In the genomic region with DNA sequence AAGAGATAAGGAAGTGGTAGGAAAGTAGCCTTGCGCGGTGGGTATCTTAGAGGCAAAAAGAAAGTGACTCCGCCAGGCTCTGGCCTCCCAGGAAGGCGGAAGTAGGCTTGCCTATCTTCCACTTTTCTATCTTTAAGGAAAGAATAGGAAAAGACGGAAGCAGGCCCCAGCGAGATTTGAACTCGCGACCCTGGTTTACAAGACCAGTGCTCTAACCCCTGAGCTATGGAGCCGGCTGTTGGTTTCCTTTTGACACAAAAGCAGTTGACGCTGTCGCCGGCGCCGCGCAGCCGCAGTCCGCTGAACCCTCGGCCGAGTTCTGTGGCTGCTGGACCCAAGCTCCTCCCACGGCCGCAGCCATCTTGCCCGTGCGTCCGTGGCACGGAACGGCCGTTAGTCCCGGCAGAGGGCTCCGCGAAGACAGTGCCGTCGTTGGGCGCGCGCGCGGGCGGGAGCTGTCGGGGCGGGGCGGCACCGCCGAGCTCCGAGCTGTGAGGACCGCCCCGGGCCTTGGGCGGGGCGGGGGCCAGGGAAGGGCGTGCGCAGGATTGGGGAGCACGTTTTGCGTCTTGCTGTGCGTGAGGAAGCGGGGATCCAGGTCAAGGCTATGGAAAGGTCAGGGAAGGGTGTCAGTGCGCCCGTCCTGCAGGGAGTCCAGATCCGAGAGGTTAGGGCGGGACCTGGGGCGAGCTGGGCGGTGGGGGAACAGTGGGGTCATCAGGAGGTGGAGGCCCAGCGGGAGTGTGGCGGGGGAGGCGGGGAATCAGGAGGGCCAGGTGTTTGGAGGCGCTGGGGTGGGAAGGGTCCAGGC, we compare ENCODE assay signal across 1 cellular context.
TF ChIP-seq lines count a peak whose summit lies in the region.

No MANE protein-coding gene starts in this region.

TF ChIP-seq in HepG2, 621 proteins besides CTCF, POLR2A, EP300 and RAD21 (continued from another document and continues in another):
- TF ChIP-seq ELF4 (CRISPR knock-in tag; IDR thresholded peaks at IDR 0.05; ENCODE audit: borderline replicate concordance) (peak; percentile 66; the same call in 1 of the 2 replicates), ZNF780A (CRISPR knock-in tag; IDR thresholded peaks at IDR 0.05) (peak; percentile 83), ZC3H4 (CRISPR knock-in tag; IDR thresholded peaks at IDR 0.05; ENCODE audit: borderline replicate concordance) (no peak), RBM22 (optimal IDR thresholded peaks at IDR 0.05; ENCODE audit: low read length) (peak; percentile 96), HOXA7 (CRISPR knock-in tag; IDR thresholded peaks at IDR 0.05) (no peak), ZEB1 (IDR thresholded peaks at IDR 0.05; ENCODE audit: insufficient replicate concordance, low read depth) (peak; percentile 48), ZNF451 (CRISPR knock-in tag; IDR thresholded peaks at IDR 0.05) (peak; percentile 66; the same call in 1 of the 2 replicates), KMT2A (CRISPR knock-in tag; IDR thresholded peaks at IDR 0.05) (no peak), ZNF772 (CRISPR knock-in tag; IDR thresholded peaks at IDR 0.05) (peak; percentile 81), TOPORS (CRISPR knock-in tag; IDR thresholded peaks at IDR 0.05) (peak; percentile 94), CEBPB (IDR thresholded peaks at IDR 0.05; ENCODE audit: borderline replicate concordance, low read depth, low read length) (no peak), SALL2 (CRISPR knock-in tag; IDR thresholded peaks at IDR 0.05) (peak; percentile 87; the same call in 1 of the 2 replicates), GATA4 (IDR thresholded peaks at IDR 0.05; ENCODE audit: borderline replicate concordance, low read depth) (peak; percentile 48; the same call in 1 of the 2 replicates), ZNF567 (CRISPR knock-in tag; IDR thresholded peaks at IDR 0.05; ENCODE audit: borderline replicate concordance) (no peak), NR3C1 (CRISPR knock-in tag; IDR thresholded peaks at IDR 0.05) (no peak), SALL1 (CRISPR knock-in tag; IDR thresholded peaks at IDR 0.05) (peak; percentile 80), IRF2 (CRISPR knock-in tag; IDR thresholded peaks at IDR 0.05) (peak; percentile 58; the same call in 1 of the 2 replicates), SATB2 (CRISPR knock-in tag; IDR thresholded peaks at IDR 0.05) (peak; percentile 53; the same call in 1 of the 2 replicates), JUNB (CRISPR knock-in tag; IDR thresholded peaks at IDR 0.05; ENCODE audit: borderline replicate concordance) (no peak; the same call in 1 of the 2 replicates), ERF (CRISPR knock-in tag; IDR thresholded peaks at IDR 0.05) (peak; percentile 77), RFXAP (CRISPR knock-in tag; IDR thresholded peaks at IDR 0.05; ENCODE audit: borderline replicate concordance) (peak; percentile 54; the same call in 1 of the 2 replicates), ZNF382 (CRISPR knock-in tag; IDR thresholded peaks at IDR 0.05; ENCODE audit: borderline replicate concordance) (no peak), ZNF746 (CRISPR knock-in tag; IDR thresholded peaks at IDR 0.05) (peak; percentile 18; the same call in 1 of the 2 replicates), HIVEP1 (CRISPR knock-in tag; IDR thresholded peaks at IDR 0.05) (no peak), DR1 (CRISPR knock-in tag; IDR thresholded peaks at IDR 0.05) (no peak; the same call in 1 of the 2 replicates), ZNF264 (CRISPR knock-in tag; IDR thresholded peaks at IDR 0.05) (0 out of 2 replicates have a peak, but pooled peaks have one; percentile 69), HNRNPH1 (optimal IDR thresholded peaks at IDR 0.05; ENCODE audit: low read depth, low read length) (no peak), DNMT1 (CRISPR knock-in tag; IDR thresholded peaks at IDR 0.05) (peak; percentile 77), GZF1 (CRISPR knock-in tag; IDR thresholded peaks at IDR 0.05) (no peak), TBX2 (CRISPR knock-in tag; IDR thresholded peaks at IDR 0.05; ENCODE audit: borderline replicate concordance) (peak; percentile 59; the same call in 1 of the 2 replicates), ZSCAN22 (CRISPR knock-in tag; IDR thresholded peaks at IDR 0.05) (0 out of 2 replicates have a peak, but pooled peaks have one; percentile 39), JUND (CRISPR knock-in tag; IDR thresholded peaks at IDR 0.05) (peak; percentile 38; the same call in 1 of the 2 replicates)
- TF ChIP-seq, protein P1, sequence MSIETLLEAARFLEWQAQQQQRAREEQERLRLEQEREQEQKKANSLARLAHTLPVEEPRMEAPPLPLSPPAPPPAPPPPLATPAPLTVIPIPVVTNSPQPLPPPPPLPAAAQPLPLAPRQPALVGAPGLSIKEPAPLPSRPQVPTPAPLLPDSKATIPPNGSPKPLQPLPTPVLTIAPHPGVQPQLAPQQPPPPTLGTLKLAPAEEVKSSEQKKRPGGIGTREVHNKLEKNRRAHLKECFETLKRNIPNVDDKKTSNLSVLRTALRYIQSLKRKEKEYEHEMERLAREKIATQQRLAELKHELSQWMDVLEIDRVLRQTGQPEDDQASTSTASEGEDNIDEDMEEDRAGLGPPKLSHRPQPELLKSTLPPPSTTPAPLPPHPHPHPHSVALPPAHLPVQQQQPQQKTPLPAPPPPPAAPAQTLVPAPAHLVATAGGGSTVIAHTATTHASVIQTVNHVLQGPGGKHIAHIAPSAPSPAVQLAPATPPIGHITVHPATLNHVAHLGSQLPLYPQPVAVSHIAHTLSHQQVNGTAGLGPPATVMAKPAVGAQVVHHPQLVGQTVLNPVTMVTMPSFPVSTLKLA (IDR thresholded peaks at IDR 0.05), result no peak
- TF ChIP-seq, protein P2, sequence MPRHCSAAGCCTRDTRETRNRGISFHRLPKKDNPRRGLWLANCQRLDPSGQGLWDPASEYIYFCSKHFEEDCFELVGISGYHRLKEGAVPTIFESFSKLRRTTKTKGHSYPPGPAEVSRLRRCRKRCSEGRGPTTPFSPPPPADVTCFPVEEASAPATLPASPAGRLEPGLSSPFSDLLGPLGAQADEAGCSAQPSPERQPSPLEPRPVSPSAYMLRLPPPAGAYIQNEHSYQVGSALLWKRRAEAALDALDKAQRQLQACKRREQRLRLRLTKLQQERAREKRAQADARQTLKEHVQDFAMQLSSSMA (CRISPR knock-in tag; IDR thresholded peaks at IDR 0.05), result no peak
- TF ChIP-seq, protein P3, sequence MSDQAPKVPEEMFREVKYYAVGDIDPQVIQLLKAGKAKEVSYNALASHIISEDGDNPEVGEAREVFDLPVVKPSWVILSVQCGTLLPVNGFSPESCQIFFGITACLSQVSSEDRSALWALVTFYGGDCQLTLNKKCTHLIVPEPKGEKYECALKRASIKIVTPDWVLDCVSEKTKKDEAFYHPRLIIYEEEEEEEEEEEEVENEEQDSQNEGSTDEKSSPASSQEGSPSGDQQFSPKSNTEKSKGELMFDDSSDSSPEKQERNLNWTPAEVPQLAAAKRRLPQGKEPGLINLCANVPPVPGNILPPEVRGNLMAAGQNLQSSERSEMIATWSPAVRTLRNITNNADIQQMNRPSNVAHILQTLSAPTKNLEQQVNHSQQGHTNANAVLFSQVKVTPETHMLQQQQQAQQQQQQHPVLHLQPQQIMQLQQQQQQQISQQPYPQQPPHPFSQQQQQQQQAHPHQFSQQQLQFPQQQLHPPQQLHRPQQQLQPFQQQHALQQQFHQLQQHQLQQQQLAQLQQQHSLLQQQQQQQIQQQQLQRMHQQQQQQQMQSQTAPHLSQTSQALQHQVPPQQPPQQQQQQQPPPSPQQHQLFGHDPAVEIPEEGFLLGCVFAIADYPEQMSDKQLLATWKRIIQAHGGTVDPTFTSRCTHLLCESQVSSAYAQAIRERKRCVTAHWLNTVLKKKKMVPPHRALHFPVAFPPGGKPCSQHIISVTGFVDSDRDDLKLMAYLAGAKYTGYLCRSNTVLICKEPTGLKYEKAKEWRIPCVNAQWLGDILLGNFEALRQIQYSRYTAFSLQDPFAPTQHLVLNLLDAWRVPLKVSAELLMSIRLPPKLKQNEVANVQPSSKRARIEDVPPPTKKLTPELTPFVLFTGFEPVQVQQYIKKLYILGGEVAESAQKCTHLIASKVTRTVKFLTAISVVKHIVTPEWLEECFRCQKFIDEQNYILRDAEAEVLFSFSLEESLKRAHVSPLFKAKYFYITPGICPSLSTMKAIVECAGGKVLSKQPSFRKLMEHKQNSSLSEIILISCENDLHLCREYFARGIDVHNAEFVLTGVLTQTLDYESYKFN (CRISPR knock-in tag; conservative IDR thresholded peaks at IDR 0.05), result peak; percentile 59
- TF ChIP-seq, protein P4, sequence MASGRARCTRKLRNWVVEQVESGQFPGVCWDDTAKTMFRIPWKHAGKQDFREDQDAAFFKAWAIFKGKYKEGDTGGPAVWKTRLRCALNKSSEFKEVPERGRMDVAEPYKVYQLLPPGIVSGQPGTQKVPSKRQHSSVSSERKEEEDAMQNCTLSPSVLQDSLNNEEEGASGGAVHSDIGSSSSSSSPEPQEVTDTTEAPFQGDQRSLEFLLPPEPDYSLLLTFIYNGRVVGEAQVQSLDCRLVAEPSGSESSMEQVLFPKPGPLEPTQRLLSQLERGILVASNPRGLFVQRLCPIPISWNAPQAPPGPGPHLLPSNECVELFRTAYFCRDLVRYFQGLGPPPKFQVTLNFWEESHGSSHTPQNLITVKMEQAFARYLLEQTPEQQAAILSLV (CRISPR knock-in tag; IDR thresholded peaks at IDR 0.05; ENCODE audit: borderline replicate concordance), result peak; percentile 79
- TF ChIP-seq, protein P5, sequence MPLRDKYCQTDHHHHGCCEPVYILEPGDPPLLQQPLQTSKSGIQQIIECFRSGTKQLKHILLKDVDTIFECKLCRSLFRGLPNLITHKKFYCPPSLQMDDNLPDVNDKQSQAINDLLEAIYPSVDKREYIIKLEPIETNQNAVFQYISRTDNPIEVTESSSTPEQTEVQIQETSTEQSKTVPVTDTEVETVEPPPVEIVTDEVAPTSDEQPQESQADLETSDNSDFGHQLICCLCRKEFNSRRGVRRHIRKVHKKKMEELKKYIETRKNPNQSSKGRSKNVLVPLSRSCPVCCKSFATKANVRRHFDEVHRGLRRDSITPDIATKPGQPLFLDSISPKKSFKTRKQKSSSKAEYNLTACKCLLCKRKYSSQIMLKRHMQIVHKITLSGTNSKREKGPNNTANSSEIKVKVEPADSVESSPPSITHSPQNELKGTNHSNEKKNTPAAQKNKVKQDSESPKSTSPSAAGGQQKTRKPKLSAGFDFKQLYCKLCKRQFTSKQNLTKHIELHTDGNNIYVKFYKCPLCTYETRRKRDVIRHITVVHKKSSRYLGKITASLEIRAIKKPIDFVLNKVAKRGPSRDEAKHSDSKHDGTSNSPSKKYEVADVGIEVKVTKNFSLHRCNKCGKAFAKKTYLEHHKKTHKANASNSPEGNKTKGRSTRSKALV (CRISPR knock-in tag; IDR thresholded peaks at IDR 0.05), result peak; percentile 94
- TF ChIP-seq, protein P6, sequence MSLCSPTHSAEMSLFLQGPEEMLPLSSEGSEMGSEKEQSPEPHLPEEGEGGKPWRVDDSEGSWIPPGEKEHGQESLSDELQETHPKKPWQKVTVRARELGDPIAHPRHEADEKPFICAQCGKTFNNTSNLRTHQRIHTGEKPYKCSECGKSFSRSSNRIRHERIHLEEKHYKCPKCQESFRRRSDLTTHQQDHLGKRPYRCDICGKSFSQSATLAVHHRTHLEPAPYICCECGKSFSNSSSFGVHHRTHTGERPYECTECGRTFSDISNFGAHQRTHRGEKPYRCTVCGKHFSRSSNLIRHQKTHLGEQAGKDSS (CRISPR knock-in tag; IDR thresholded peaks at IDR 0.05; ENCODE audit: borderline replicate concordance, low read depth), result peak; percentile 86; the same call in 1 of the 2 replicates
- TF ChIP-seq, protein P7, sequence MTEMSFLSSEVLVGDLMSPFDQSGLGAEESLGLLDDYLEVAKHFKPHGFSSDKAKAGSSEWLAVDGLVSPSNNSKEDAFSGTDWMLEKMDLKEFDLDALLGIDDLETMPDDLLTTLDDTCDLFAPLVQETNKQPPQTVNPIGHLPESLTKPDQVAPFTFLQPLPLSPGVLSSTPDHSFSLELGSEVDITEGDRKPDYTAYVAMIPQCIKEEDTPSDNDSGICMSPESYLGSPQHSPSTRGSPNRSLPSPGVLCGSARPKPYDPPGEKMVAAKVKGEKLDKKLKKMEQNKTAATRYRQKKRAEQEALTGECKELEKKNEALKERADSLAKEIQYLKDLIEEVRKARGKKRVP (CRISPR knock-in tag; IDR thresholded peaks at IDR 0.05), result peak in 1 of 2 experiments; percentile 67; a peak in 1 of 4 replicates
- TF ChIP-seq, protein P8, sequence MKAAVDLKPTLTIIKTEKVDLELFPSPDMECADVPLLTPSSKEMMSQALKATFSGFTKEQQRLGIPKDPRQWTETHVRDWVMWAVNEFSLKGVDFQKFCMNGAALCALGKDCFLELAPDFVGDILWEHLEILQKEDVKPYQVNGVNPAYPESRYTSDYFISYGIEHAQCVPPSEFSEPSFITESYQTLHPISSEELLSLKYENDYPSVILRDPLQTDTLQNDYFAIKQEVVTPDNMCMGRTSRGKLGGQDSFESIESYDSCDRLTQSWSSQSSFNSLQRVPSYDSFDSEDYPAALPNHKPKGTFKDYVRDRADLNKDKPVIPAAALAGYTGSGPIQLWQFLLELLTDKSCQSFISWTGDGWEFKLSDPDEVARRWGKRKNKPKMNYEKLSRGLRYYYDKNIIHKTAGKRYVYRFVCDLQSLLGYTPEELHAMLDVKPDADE (CRISPR knock-in tag; IDR thresholded peaks at IDR 0.05), result no peak
- TF ChIP-seq, protein P9, sequence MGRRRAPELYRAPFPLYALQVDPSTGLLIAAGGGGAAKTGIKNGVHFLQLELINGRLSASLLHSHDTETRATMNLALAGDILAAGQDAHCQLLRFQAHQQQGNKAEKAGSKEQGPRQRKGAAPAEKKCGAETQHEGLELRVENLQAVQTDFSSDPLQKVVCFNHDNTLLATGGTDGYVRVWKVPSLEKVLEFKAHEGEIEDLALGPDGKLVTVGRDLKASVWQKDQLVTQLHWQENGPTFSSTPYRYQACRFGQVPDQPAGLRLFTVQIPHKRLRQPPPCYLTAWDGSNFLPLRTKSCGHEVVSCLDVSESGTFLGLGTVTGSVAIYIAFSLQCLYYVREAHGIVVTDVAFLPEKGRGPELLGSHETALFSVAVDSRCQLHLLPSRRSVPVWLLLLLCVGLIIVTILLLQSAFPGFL (CRISPR knock-in tag; IDR thresholded peaks at IDR 0.05), result no peak
- TF ChIP-seq, protein P10, sequence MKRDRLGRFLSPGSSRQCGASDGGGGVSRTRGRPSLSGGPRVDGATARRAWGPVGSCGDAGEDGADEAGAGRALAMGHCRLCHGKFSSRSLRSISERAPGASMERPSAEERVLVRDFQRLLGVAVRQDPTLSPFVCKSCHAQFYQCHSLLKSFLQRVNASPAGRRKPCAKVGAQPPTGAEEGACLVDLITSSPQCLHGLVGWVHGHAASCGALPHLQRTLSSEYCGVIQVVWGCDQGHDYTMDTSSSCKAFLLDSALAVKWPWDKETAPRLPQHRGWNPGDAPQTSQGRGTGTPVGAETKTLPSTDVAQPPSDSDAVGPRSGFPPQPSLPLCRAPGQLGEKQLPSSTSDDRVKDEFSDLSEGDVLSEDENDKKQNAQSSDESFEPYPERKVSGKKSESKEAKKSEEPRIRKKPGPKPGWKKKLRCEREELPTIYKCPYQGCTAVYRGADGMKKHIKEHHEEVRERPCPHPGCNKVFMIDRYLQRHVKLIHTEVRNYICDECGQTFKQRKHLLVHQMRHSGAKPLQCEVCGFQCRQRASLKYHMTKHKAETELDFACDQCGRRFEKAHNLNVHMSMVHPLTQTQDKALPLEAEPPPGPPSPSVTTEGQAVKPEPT (CRISPR knock-in tag; IDR thresholded peaks at IDR 0.05; ENCODE audit: low read depth), result peak; percentile 23; the same call in 1 of the 2 replicates
- TF ChIP-seq, protein P11, sequence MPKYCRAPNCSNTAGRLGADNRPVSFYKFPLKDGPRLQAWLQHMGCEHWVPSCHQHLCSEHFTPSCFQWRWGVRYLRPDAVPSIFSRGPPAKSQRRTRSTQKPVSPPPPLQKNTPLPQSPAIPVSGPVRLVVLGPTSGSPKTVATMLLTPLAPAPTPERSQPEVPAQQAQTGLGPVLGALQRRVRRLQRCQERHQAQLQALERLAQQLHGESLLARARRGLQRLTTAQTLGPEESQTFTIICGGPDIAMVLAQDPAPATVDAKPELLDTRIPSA (CRISPR knock-in tag; IDR thresholded peaks at IDR 0.05; ENCODE audit: borderline replicate concordance), result no peak
- TF ChIP-seq, protein P12, sequence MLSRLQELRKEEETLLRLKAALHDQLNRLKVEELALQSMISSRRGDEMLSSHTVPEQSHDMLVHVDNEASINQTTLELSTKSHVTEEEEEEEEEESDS (CRISPR knock-in tag; IDR thresholded peaks at IDR 0.05; ENCODE audit: borderline replicate concordance), result 0 out of 2 replicates have a peak, but pooled peaks have one; percentile 80
